In genomic region chr19:1206063-1206732, GRCh38 we compare ENCODE assay signal across 8 cellular contexts. TPM values are rescaled to one million over a fixed set of nuclear protein-coding genes. Genes with fewer than 3 reads are reported as not detected.
A peak's percentile ranks its signal among the peaks of the same experiment; 100 is the strongest.
DNase-seq lines count a peak whose midpoint lies in the region; ATAC-seq lines count a peak whose summit lies in the region.

No MANE protein-coding gene starts in this region.

- H3K27ac Mint-ChIP-seq in activated T-helper 17 cell treated with anti-CD3 and anti-CD28 coated beads, Interleukin-2, amount 50 U/mL, for 72 hours, result peak overlapping the region; percentile 95
- H3K27ac Mint-ChIP-seq in stimulated activated memory B cell treated with anti-CD40 and anti-IgM and Interleukin-4, amounts not matched to agents 10 μg/mL and 1 μg/mL and 100 μg/mL, for 72 hours, result peak overlapping the region; percentile 92

- ATAC-seq in HG03432 (IDR thresholded peaks at IDR 0.05; ENCODE audit: unreplicated experiment) (peak; percentile 10), HG03280 (IDR thresholded peaks at IDR 0.05; ENCODE audit: unreplicated experiment) (no peak)
- ATAC-seq in activated T-helper 17 cell treated with anti-CD3 and anti-CD28 coated beads, Interleukin-2, amount 50 U/mL, for 72 hours (replicated peaks), result no peak
- no peak for ATAC-seq in stimulated activated memory B cell treated with anti-CD40 and anti-IgM and Interleukin-4, amounts not matched to agents 10 μg/mL and 1 μg/mL and 100 μg/mL, for 72 hours

- peaks cover 40% of the 10 kb centered on the region for H3K36me3 Mint-ChIP-seq in activated T-helper 17 cell treated with anti-CD3 and anti-CD28 coated beads, Interleukin-2, amount 50 U/mL, for 72 hours (ENCODE audit: low read depth)
- no peaks in the 10 kb centered on the region for H3K36me3 Mint-ChIP-seq in stimulated activated memory B cell treated with anti-CD40 and anti-IgM and Interleukin-4, amounts not matched to agents 10 μg/mL and 1 μg/mL and 100 μg/mL, for 72 hours

- H3K4me3 Mint-ChIP-seq in activated T-helper 17 cell treated with anti-CD3 and anti-CD28 coated beads, Interleukin-2, amount 50 U/mL, for 72 hours, result peak overlapping the region; percentile 97
- peak overlapping the region; percentile 92 for H3K4me3 Mint-ChIP-seq in stimulated activated memory B cell treated with anti-CD40 and anti-IgM and Interleukin-4, amounts not matched to agents 10 μg/mL and 1 μg/mL and 100 μg/mL, for 72 hours

- H3K4me3 ChIP-seq in iPS-11a (ENCODE audit: low read depth, low read length), result peak overlapping the region; percentile 70

- DNase-seq in NOMO-1 treated with DMSO at 0.1 percent for 48 hours (lab: John Stamatoyannopoulos, UW; ENCODE audit: unreplicated experiment) (no peak), activated gamma-delta T cell (lab: John Stamatoyannopoulos, UW) (no peak)
- no peak for DNase-seq in central memory CD4-positive, alpha-beta T cell

- no peaks in the 10 kb centered on the region for H3K27me3 Mint-ChIP-seq in activated T-helper 17 cell treated with anti-CD3 and anti-CD28 coated beads, Interleukin-2, amount 50 U/mL, for 72 hours
- H3K27me3 Mint-ChIP-seq in stimulated activated memory B cell treated with anti-CD40 and anti-IgM and Interleukin-4, amounts not matched to agents 10 μg/mL and 1 μg/mL and 100 μg/mL, for 72 hours, result no peaks in the 10 kb centered on the region

- H3K9me3 Mint-ChIP-seq in activated T-helper 17 cell treated with anti-CD3 and anti-CD28 coated beads, Interleukin-2, amount 50 U/mL, for 72 hours, result no peaks in the 10 kb centered on the region
- no peaks in the 10 kb centered on the region for H3K9me3 Mint-ChIP-seq in stimulated activated memory B cell treated with anti-CD40 and anti-IgM and Interleukin-4, amounts not matched to agents 10 μg/mL and 1 μg/mL and 100 μg/mL, for 72 hours

- H3K4me1 Mint-ChIP-seq in activated T-helper 17 cell treated with anti-CD3 and anti-CD28 coated beads, Interleukin-2, amount 50 U/mL, for 72 hours, result peaks cover 9% of the 10 kb centered on the region
- peaks cover 27% of the 10 kb centered on the region for H3K4me1 Mint-ChIP-seq in stimulated activated memory B cell treated with anti-CD40 and anti-IgM and Interleukin-4, amounts not matched to agents 10 μg/mL and 1 μg/mL and 100 μg/mL, for 72 hours

RNA-seq across cellular contexts. Expression of gene STK11, which starts 0.6 kb away (rescaled TPM):
- 10 to 100 TPM; 77.0 to 86.6 TPM for total RNA-seq in activated T-helper 17 cell treated with anti-CD3 and anti-CD28 coated beads, Interleukin-2, amount 50 U/mL, for 72 hours

RNA-seq across cellular contexts. Expression of gene CBARP, which starts 31.6 kb away (rescaled TPM):
- 1 to 10 TPM in 1 of 2 donors, under 1 TPM in 1; 0.77 to 1.4 TPM for total RNA-seq in activated T-helper 17 cell treated with anti-CD3 and anti-CD28 coated beads, Interleukin-2, amount 50 U/mL, for 72 hours

RNA-seq across cellular contexts. Expression of gene SBNO2, which starts 32.1 kb away (rescaled TPM):
- 100 to 1,000 TPM; 119 to 139 TPM for total RNA-seq in activated T-helper 17 cell treated with anti-CD3 and anti-CD28 coated beads, Interleukin-2, amount 50 U/mL, for 72 hours

RNA-seq across cellular contexts. Expression of gene ATP5F1D, which starts 35.4 kb away (rescaled TPM):
- 100 to 1,000 TPM; 148 to 210 TPM for total RNA-seq in activated T-helper 17 cell treated with anti-CD3 and anti-CD28 coated beads, Interleukin-2, amount 50 U/mL, for 72 hours

RNA-seq across cellular contexts. Expression of gene MIDN, which starts 42.2 kb away (rescaled TPM):
- total RNA-seq in activated T-helper 17 cell treated with anti-CD3 and anti-CD28 coated beads, Interleukin-2, amount 50 U/mL, for 72 hours, result 10 to 100 TPM; 51.4 to 56.8 TPM
